In genomic region chr13:42345367-42345766, GRCh38 we compare ENCODE assay signal across 26 cellular contexts.
DNase-seq lines count a peak whose midpoint lies in the region; ATAC-seq and TF ChIP-seq lines count a peak whose summit lies in the region.
"Had no signal": no experiment of that assay in that cellular context is flagged by ENCODE, and none has a peak within 500 bp of the region (broad histone marks: within the 10 kb centered on the region; RNA-seq: fewer than 3 reads in every experiment).

No MANE protein-coding gene starts in this region.

- H3K4me1 Mint-ChIP-seq in activated naive CD8-positive, alpha-beta T cell (ENCODE audit: low read depth) = peaks cover 44% of the 10 kb centered on the region
- peaks cover 61% of the 10 kb centered on the region for H3K4me1 Mint-ChIP-seq in activated naive CD8-positive, alpha-beta T cell treated with anti-CD3 and anti-CD28 coated beads for 36 hours
- H3K4me1 Mint-ChIP-seq in stimulated activated naive CD8-positive, alpha-beta T cell treated with anti-CD3 and anti-CD28 coated beads, Interleukin-15, amount 100 ng/mL, for 72 hours = peaks cover 51% of the 10 kb centered on the region
- H3K4me1 Mint-ChIP-seq: B cell, natural killer cell had no signal

- no peaks in the 10 kb centered on the region for H3K27me3 ChIP-seq in right atrium auricular region
- H3K27me3 ChIP-seq: spleen, vagina had no signal

- no peaks in the 10 kb centered on the region for H3K9me3 Mint-ChIP-seq in activated naive CD8-positive, alpha-beta T cell (ENCODE audit: low read depth)
- H3K9me3 Mint-ChIP-seq in activated naive CD8-positive, alpha-beta T cell treated with anti-CD3 and anti-CD28 coated beads for 36 hours = no peaks in the 10 kb centered on the region
- no peaks in the 10 kb centered on the region for H3K9me3 Mint-ChIP-seq in stimulated activated naive CD8-positive, alpha-beta T cell treated with anti-CD3 and anti-CD28 coated beads, Interleukin-15, amount 100 ng/mL, for 72 hours
- H3K9me3 Mint-ChIP-seq: natural killer cell had no signal

- peak overlapping the region; percentile 74 for H3K27ac Mint-ChIP-seq in activated naive CD8-positive, alpha-beta T cell
- H3K27ac Mint-ChIP-seq in activated naive CD8-positive, alpha-beta T cell treated with anti-CD3 and anti-CD28 coated beads for 36 hours = no peak overlapping the region
- no peak overlapping the region for H3K27ac Mint-ChIP-seq in stimulated activated naive CD8-positive, alpha-beta T cell treated with anti-CD3 and anti-CD28 coated beads, Interleukin-15, amount 100 ng/mL, for 72 hours
- H3K27ac Mint-ChIP-seq: B cell, natural killer cell had no signal

- DNase-seq in activated naive CD8-positive, alpha-beta T cell treated with anti-CD3 and anti-CD28 coated beads for 36 hours = no peak
- DNase-seq in stimulated activated naive CD8-positive, alpha-beta T cell treated with anti-CD3 and anti-CD28 coated beads, Interleukin-15, amount 100 ng/mL, for 72 hours = no peak
- DNase-seq in right atrium auricular region (ENCODE audit: low spot score) = no peak
- DNase-seq in SKM-1 (lab: John Stamatoyannopoulos, UW; ENCODE audit: unreplicated experiment) = no peak
- no peak for DNase-seq in DMS53 (lab: John Stamatoyannopoulos, UW)
- DNase-seq: activated CD4-positive, alpha-beta T cell treated with anti-CD3 and anti-CD28 coated beads for 4 hours; activated naive CD4-positive, alpha-beta T cell treated with anti-CD3 and anti-CD28 coated beads, Interleukin-2, amount 50 U/mL, for 16 hours; GDM1; islet precursor cell; KG1; midbrain; natural killer cell; NCI-H1694 treated with DMSO at 0.1 percent for 48 hours; NCI-H69; retina; spleen; stimulated activated CD4-positive, alpha-beta T cell treated with anti-CD3 and anti-CD28 coated beads, Interleukin-4, amount 100 ng/mL, for 1 hour; stimulated activated naive CD4-positive, alpha-beta T cell; T-helper 17 cell had no signal

- H3K27ac ChIP-seq in right atrium auricular region = no peak overlapping the region
- H3K27ac ChIP-seq: A549, SK-N-MC, spleen, vagina had no signal

- no peaks in the 10 kb centered on the region for H3K36me3 ChIP-seq in right atrium auricular region
- H3K36me3 ChIP-seq: spleen, vagina had no signal

- no peaks in the 10 kb centered on the region for H3K27me3 Mint-ChIP-seq in activated naive CD8-positive, alpha-beta T cell
- H3K27me3 Mint-ChIP-seq in activated naive CD8-positive, alpha-beta T cell treated with anti-CD3 and anti-CD28 coated beads for 36 hours = no peaks in the 10 kb centered on the region
- H3K27me3 Mint-ChIP-seq in stimulated activated naive CD8-positive, alpha-beta T cell treated with anti-CD3 and anti-CD28 coated beads, Interleukin-15, amount 100 ng/mL, for 72 hours = no peaks in the 10 kb centered on the region
- H3K27me3 Mint-ChIP-seq: B cell, T-helper 17 cell had no signal

- TF ChIP-seq CTCF in right atrium auricular region (IDR thresholded peaks at IDR 0.05) = no peak

- no peaks in the 10 kb centered on the region for H3K4me1 ChIP-seq in right atrium auricular region
- H3K4me1 ChIP-seq: A549, spleen, vagina had no signal

- no peaks in the 10 kb centered on the region for H3K9me3 ChIP-seq in right atrium auricular region
- H3K9me3 ChIP-seq: A549, spleen, vagina had no signal

- H3K4me3 ChIP-seq in right atrium auricular region = no peak overlapping the region
- H3K4me3 ChIP-seq: A549, SK-N-MC, spleen, vagina had no signal

- ATAC-seq in GM21390 (IDR thresholded peaks at IDR 0.05; ENCODE audit: unreplicated experiment) (peak; percentile 51), HG03442 (IDR thresholded peaks at IDR 0.05; ENCODE audit: unreplicated experiment) (peak; percentile 61)
- peak; percentile 46 for ATAC-seq in stimulated activated naive CD8-positive, alpha-beta T cell treated with anti-CD3 and anti-CD28 coated beads, Interleukin-15, amount 100 ng/mL, for 72 hours
- ATAC-seq: A549, natural killer cell, T-helper 17 cell had no signal

- peaks cover 4% of the 10 kb centered on the region for H3K36me3 Mint-ChIP-seq in activated naive CD8-positive, alpha-beta T cell
- peaks cover 10% of the 10 kb centered on the region for H3K36me3 Mint-ChIP-seq in activated naive CD8-positive, alpha-beta T cell treated with anti-CD3 and anti-CD28 coated beads for 36 hours
- H3K36me3 Mint-ChIP-seq: natural killer cell had no signal

- H3K4me3 Mint-ChIP-seq in activated naive CD8-positive, alpha-beta T cell = no peak overlapping the region
- no peak overlapping the region for H3K4me3 Mint-ChIP-seq in activated naive CD8-positive, alpha-beta T cell treated with anti-CD3 and anti-CD28 coated beads for 36 hours
- H3K4me3 Mint-ChIP-seq in stimulated activated naive CD8-positive, alpha-beta T cell treated with anti-CD3 and anti-CD28 coated beads, Interleukin-15, amount 100 ng/mL, for 72 hours = no peak overlapping the region
- H3K4me3 Mint-ChIP-seq: B cell, natural killer cell, T-helper 17 cell had no signal
